ENCODE assay signal across 16 cellular contexts in the genomic region with DNA sequence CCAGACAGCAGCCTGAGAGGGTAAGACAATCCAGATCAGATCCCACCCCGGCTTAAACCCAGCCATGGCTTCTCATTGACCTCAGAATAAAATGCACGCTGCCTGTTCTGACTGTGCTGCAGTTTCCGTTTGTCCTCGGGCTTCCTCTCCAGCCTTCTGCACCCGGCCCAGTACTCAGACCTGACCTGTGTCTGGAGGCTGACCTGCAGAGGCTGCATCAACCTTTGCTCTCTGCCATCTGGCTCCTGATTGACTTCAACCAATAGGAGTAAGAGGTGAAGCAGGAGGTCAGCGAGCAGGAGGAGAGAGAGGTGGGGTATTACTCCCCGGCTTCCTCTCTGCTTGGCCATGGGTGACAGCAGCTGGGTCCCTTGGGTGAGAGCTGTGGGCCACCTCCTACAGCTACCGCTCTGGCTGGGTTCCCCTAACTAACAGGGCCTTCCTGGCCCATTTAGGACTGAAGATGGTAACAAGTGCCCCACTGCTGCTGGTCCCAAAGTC. TPM values are rescaled to one million over a fixed set of nuclear protein-coding genes. Genes with fewer than 3 reads are reported as not detected.
DNase-seq lines count a peak whose midpoint lies in the region; ATAC-seq lines count a peak whose summit lies in the region.
"Had no signal": no experiment of that assay in that cellular context is flagged by ENCODE, and none has a peak within 500 bp of the region (broad histone marks: within the 10 kb centered on the region; RNA-seq: fewer than 3 reads in every experiment).

No MANE protein-coding gene starts in this region.

- H3K36me3 Mint-ChIP-seq in stimulated activated naive B cell treated with anti-CD40 and anti-IgM and Interleukin-4, amounts not matched to agents 10 μg/mL and 1 μg/mL and 100 μg/mL, for 72 hours, result peaks cover 0 to 6% of the 10 kb centered on the region in 2 donors

- peak; percentile 47 for ATAC-seq in HG02852 (IDR thresholded peaks at IDR 0.05; ENCODE audit: unreplicated experiment)
- ATAC-seq in stimulated activated naive B cell treated with anti-CD40 and anti-IgM and Interleukin-4, amounts not matched to agents 10 μg/mL and 1 μg/mL and 100 μg/mL, for 72 hours (replicated peaks), result peak; percentile 92 to 93

- peak overlapping the region; percentile 93 for H3K27ac Mint-ChIP-seq in stimulated activated naive B cell treated with anti-CD40 and anti-IgM and Interleukin-4, amounts not matched to agents 10 μg/mL and 1 μg/mL and 100 μg/mL, for 72 hours

- H3K4me3 Mint-ChIP-seq in stimulated activated naive B cell treated with anti-CD40 and anti-IgM and Interleukin-4, amounts not matched to agents 10 μg/mL and 1 μg/mL and 100 μg/mL, for 72 hours, result peak overlapping the region; percentile 70 to 72

- peaks cover 0 to 3% of the 10 kb centered on the region in 2 donors for H3K9me3 Mint-ChIP-seq in stimulated activated naive B cell treated with anti-CD40 and anti-IgM and Interleukin-4, amounts not matched to agents 10 μg/mL and 1 μg/mL and 100 μg/mL, for 72 hours

- peak; percentile 34 for DNase-seq in activated effector memory CD4-positive, alpha-beta T cell treated with anti-CD3 and anti-CD28 coated beads, Interleukin-2, amount 50 U/mL, for 16 hours
- no peak for DNase-seq in activated effector memory CD4-positive, alpha-beta T cell treated with Interleukin-2 at 50 U/mL for 16 hours
- DNase-seq in M059J (ENCODE audit: low read depth), result peak; percentile 2
- peak; percentile 69 for DNase-seq in stimulated activated naive B cell treated with anti-CD40 and anti-IgM and Interleukin-4, amounts not matched to agents 10 μg/mL and 1 μg/mL and 100 μg/mL, for 72 hours
- DNase-seq in SK-N-DZ (ENCODE audit: low spot score), result no peak
- no peak for DNase-seq in NCI-H1436 treated with DMSO at 0.1 percent for 48 hours (lab: John Stamatoyannopoulos, UW)
- DNase-seq in retina, result no peak
- DNase-seq: activated T-cell treated with anti-CD3 and anti-CD28 coated beads for 4 hours, DMS79, hippocampal formation, mesenchymal stem cell, NCI-H2227 treated with DMSO at 0.1 percent for 48 hours had no signal

- H3K27me3 Mint-ChIP-seq in stimulated activated naive B cell treated with anti-CD40 and anti-IgM and Interleukin-4, amounts not matched to agents 10 μg/mL and 1 μg/mL and 100 μg/mL, for 72 hours, result no peaks in the 10 kb centered on the region

- peaks cover 37 to 54% of the 10 kb centered on the region in 2 donors for H3K4me1 Mint-ChIP-seq in stimulated activated naive B cell treated with anti-CD40 and anti-IgM and Interleukin-4, amounts not matched to agents 10 μg/mL and 1 μg/mL and 100 μg/mL, for 72 hours

RNA-seq across cellular contexts. Expression of a gene that starts 46.7 kb away (rescaled TPM):
- total RNA-seq in M059J (2014; rRNA removed; shearing (Covaris generic)), result not detected in 2 replicates
- polyA plus RNA-seq in SK-N-DZ (2014; cell fraction: cytosol; rRNA removed), result not detected in 2 replicates
- not detected in 2 replicates for polyA plus RNA-seq in SK-N-DZ (2014; cell fraction: nucleus; rRNA removed)
- total RNA-seq: A172, LHCN-M2, RPMI7951 had no signal

Comparison
In these comparisons a context has a peak if more than half of its experiments do, and no peak if none do; other contexts are left out.
1. DNase-seq: peak in activated effector memory CD4-positive, alpha-beta T cell treated with anti-CD3 and anti-CD28 coated beads, Interleukin-2, amount 50 U/mL, for 16 hours (single experiment), M059J (single experiment) and stimulated activated naive B cell treated with anti-CD40 and anti-IgM and Interleukin-4, amounts not matched to agents 10 μg/mL and 1 μg/mL and 100 μg/mL, for 72 hours (single experiment); none in activated effector memory CD4-positive, alpha-beta T cell treated with Interleukin-2 at 50 U/mL for 16 hours (single experiment), SK-N-DZ (single experiment), NCI-H1436 treated with DMSO at 0.1 percent for 48 hours (single experiment) and retina (single experiment).